ENCODE assay signal across 1 cellular context in genomic region chr2:241945803-241946202, GRCh38.
TF ChIP-seq lines count a peak whose summit lies in the region.

No MANE protein-coding gene starts in this region.

TF ChIP-seq in H1, 55 proteins besides CTCF, POLR2A, EP300 and RAD21:
- no peak for TF ChIP-seq CHD1 (IDR thresholded peaks at IDR 0.05; ENCODE audit: low read depth, low read length)
- no peak for TF ChIP-seq E2F6 (IDR thresholded peaks at IDR 0.05)
- no peak for TF ChIP-seq KDM1A (IDR thresholded peaks at IDR 0.05; ENCODE audit: borderline replicate concordance, low read length)
- TF ChIP-seq SAP30 (IDR thresholded peaks at IDR 0.05; ENCODE audit: insufficient read depth, insufficient replicate concordance, low read length), result no peak
- TF ChIP-seq KDM4A (IDR thresholded peaks at IDR 0.05; ENCODE audit: low read depth, low read length, severe bottlenecking), result no peak
TF ChIP-seq in H1: peak in this region for 0.
